ENCODE assay signal across 28 cellular contexts in the genomic region with DNA sequence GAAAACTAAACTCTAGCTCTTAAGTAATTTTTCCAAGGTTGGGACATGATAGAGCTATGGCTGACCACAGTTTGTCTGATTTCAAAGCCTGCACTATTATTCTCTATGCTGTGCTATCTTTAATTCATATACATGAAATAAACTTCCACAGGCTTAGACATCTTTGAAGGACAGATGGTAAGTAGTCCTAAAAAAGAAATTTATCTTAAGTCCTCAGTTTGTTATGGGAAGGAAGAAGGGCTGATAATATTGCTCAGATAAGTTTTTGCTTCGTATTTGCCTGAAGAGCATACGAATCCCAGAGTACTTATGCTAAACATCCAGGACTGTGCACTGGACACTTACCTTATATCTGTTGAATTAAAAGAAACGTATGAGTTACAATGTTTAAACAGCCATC. TPM values are rescaled to one million over a fixed set of nuclear protein-coding genes. Genes with fewer than 3 reads are reported as not detected.
"Had no signal": no experiment of that assay in that cellular context is flagged by ENCODE, and none has a peak within 500 bp of the region (broad histone marks: within the 10 kb centered on the region; RNA-seq: fewer than 3 reads in every experiment).

No MANE protein-coding gene starts in this region.

- H3K36me3 ChIP-seq: colonic mucosa, esophagus muscularis mucosa, gastroesophageal sphincter, heart left ventricle, ovary, right lobe of liver, stomach, tibial artery had no signal

- FAIRE-seq: kidney, small intestine had no signal

- H2AFZ ChIP-seq: hepatocyte had no signal

- DNase-seq: colonic mucosa; effector CD8-positive, alpha-beta T cell; endodermal cell; foreskin keratinocyte; heart left ventricle; kidney; mucosa of descending colon; naive B cell; occipital lobe; ovary; posterior cingulate gyrus; right lobe of liver; small intestine; stimulated activated CD4-positive, alpha-beta T cell treated with anti-CD3 and anti-CD28 coated beads, Interleukin-12 subunit alpha, Interleukin-12 subunit beta, amount 100 ng/mL, for 4 hours; stimulated activated CD4-positive, alpha-beta T cell treated with anti-CD3 and anti-CD28 coated beads, Interleukin-1b, Interleukin-23, amount 100 ng/mL, for 48 hours; stimulated activated CD4-positive, alpha-beta T cell treated with anti-CD3 and anti-CD28 coated beads, Interleukin-4, amount 100 ng/mL, for 24 hours; stimulated activated naive CD4-positive, alpha-beta T cell treated with Interleukin-2 at 50 U/mL for 16 hours; stomach; testis; tibial artery had no signal

- H3K27me3 ChIP-seq: colonic mucosa, esophagus muscularis mucosa, foreskin keratinocyte, gastroesophageal sphincter, heart left ventricle, hepatocyte, ovary, right lobe of liver, stomach, testis, tibial artery had no signal

- H3K27ac ChIP-seq: colonic mucosa, epithelial cell of prostate, esophagus muscularis mucosa, foreskin keratinocyte, gastroesophageal sphincter, heart left ventricle, hepatocyte, ovary, right lobe of liver, stomach, testis, tibial artery had no signal

- H3K4me2 ChIP-seq: hepatocyte had no signal

- H3K4me1 ChIP-seq: colonic mucosa, esophagus muscularis mucosa, foreskin keratinocyte, gastroesophageal sphincter, heart left ventricle, right lobe of liver, stomach, testis, tibial artery had no signal

- H3K9me3 ChIP-seq: colonic mucosa, esophagus muscularis mucosa, gastroesophageal sphincter, heart left ventricle, mucosa of descending colon, ovary, right lobe of liver, stomach, testis, tibial artery had no signal

- ATAC-seq: foreskin keratinocyte; gastroesophageal sphincter; heart left ventricle; left lobe of liver; mucosa of descending colon; natural killer cell treated with Interleukin-12 subunit alpha and Interleukin-12 subunit beta and Interleukin-15 and Interleukin-18, amount 100 ng/mL, for 72 hours; right lobe of liver; stimulated activated effector memory CD8-positive, alpha-beta T cell treated with anti-CD3 and anti-CD28 coated beads, Interleukin-12 subunit alpha, Interleukin-12 subunit beta, amount 100 ng/mL, for 72 hours had no signal

- H3K79me2 ChIP-seq: hepatocyte had no signal

- H3K4me3 ChIP-seq: colonic mucosa, esophagus muscularis mucosa, gastroesophageal sphincter, heart left ventricle, hepatocyte, lung, mucosa of descending colon, ovary, right lobe of liver, stomach, testis, tibial artery had no signal

RNA-seq across cellular contexts. Expression of a gene that starts 39.6 kb away (rescaled TPM):
- total RNA-seq: foreskin keratinocyte had no signal
- polyA plus RNA-seq: foreskin keratinocyte had no signal
